Comparison of ENCODE assay signal across 8 cellular contexts in the genomic region with DNA sequence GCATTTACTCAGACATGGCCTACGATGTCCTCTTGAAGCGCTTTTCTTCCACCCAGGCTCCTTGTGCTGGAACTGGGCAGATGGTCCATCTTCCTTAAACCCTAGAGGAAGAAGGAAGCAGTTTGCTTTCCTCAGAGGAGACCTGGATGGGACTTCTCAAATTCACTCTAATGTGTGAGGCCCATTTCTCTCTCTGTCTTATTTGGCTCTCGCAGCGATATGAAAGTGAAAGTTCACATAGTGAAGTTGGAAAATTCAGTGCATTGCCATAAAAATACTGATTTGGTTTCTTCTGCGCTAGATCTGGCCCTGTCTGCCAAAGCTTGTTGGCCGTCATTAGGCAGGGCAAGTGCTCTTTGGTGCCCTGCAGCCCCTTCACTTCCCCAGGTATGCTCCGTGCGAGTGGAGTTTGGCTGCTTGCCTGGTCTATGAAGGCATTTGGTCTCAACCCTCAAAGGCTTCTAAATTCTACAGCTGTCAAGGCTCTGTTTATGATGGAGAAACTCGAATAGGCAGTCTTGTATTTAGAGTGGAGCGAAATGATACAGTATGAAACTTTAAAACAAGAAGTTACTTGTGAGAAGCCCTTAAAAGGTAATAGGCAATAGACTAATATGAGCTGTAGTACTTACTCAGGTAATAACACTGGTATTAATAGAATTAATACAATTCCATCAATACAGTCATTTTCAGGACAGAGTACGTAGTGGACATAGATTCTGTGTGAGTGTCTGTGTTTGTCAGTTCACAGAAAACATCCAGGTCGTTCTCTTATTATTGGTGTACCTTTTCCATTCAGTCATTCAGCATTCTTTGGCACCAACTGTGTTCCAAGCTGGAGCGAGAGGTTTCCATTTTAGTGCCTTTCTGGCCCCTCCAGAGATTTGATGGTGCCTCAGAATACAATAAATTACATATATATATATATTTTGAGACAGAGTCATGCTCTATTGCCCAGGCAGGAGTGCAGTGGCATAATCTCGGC. TPM values are rescaled to one million over a fixed set of nuclear protein-coding genes. Genes with fewer than 3 reads are reported as not detected.
A peak's percentile ranks its signal among the peaks of the same experiment; 100 is the strongest.
DNase-seq lines count a peak whose midpoint lies in the region; ATAC-seq and TF ChIP-seq lines count a peak whose summit lies in the region.

No MANE protein-coding gene starts in this region.

- no peaks in the 10 kb centered on the region for H3K27me3 Mint-ChIP-seq in activated CD4-positive, alpha-beta T cell treated with anti-CD3 and anti-CD28 coated beads, Interleukin-2, amount 10 ng/mL, durations not matched to agents 7 days and 5 days
- H3K27me3 Mint-ChIP-seq in activated T-helper 2 cell treated with anti-CD3 and anti-CD28 coated beads, Interferon-gamma antibody, Interleukin-2, Interleukin-4, amounts not matched to agents 10 μg/mL and 5 μg/mL and 100 μg/mL, durations not matched to agents 14 hours and 24 hours and 36 hours (ENCODE audit: low read depth) = no peaks in the 10 kb centered on the region

- H3K36me3 ChIP-seq in left lung = no peaks in the 10 kb centered on the region
- no peaks in the 10 kb centered on the region for H3K36me3 ChIP-seq in tibial artery

- H3K4me1 ChIP-seq in left lung = peaks cover 23 to 65% of the 10 kb centered on the region in 2 donors
- peaks cover 8 to 88% (median 58%) of the 10 kb centered on the region in 4 donors for H3K4me1 ChIP-seq in tibial artery

- no peaks in the 10 kb centered on the region for H3K9me3 Mint-ChIP-seq in activated CD4-positive, alpha-beta T cell treated with anti-CD3 and anti-CD28 coated beads, Interleukin-2, amount 10 ng/mL, durations not matched to agents 7 days and 5 days
- H3K9me3 Mint-ChIP-seq in activated T-helper 2 cell treated with anti-CD3 and anti-CD28 coated beads, Interferon-gamma antibody, Interleukin-2, Interleukin-4, amounts not matched to agents 10 μg/mL and 5 μg/mL and 100 μg/mL, durations not matched to agents 14 hours and 24 hours and 36 hours = no peaks in the 10 kb centered on the region

- CTCF ChIA-PET in activated CD4-positive, alpha-beta T cell treated with anti-CD3 and anti-CD28 coated beads, Interleukin-2, amount 10 ng/mL, durations not matched to agents 7 days and 5 days (lab: Charles Lee) = interaction anchor here (1.2 to 1.8 kb wide), 5 partner anchors 9 to 53 kb away, joined by 3 to 4 read pairs (median 4); a partner anchor contains a TSS

- H3K27ac Mint-ChIP-seq in activated CD4-positive, alpha-beta T cell treated with anti-CD3 and anti-CD28 coated beads, Interleukin-2, amount 10 ng/mL, durations not matched to agents 7 days and 5 days = peak overlapping the region; percentile 91
- H3K27ac Mint-ChIP-seq in activated T-helper 2 cell treated with anti-CD3 and anti-CD28 coated beads, Interferon-gamma antibody, Interleukin-2, Interleukin-4, amounts not matched to agents 10 μg/mL and 5 μg/mL and 100 μg/mL, durations not matched to agents 14 hours and 24 hours and 36 hours = peak overlapping the region; percentile 51

- POLR2A ChIA-PET in activated CD4-positive, alpha-beta T cell treated with anti-CD3 and anti-CD28 coated beads, Interleukin-2, amount 10 ng/mL, durations not matched to agents 7 days and 5 days (lab: Charles Lee) = interaction anchor here (0.7 kb wide), 1 partner anchor 27 kb away, joined by 3 read pairs; no protein-coding TSS in a partner anchor

- peaks cover 73% of the 10 kb centered on the region for H3K4me1 Mint-ChIP-seq in activated CD4-positive, alpha-beta T cell treated with anti-CD3 and anti-CD28 coated beads, Interleukin-2, amount 10 ng/mL, durations not matched to agents 7 days and 5 days
- peaks cover 63% of the 10 kb centered on the region for H3K4me1 Mint-ChIP-seq in activated T-helper 2 cell treated with anti-CD3 and anti-CD28 coated beads, Interferon-gamma antibody, Interleukin-2, Interleukin-4, amounts not matched to agents 10 μg/mL and 5 μg/mL and 100 μg/mL, durations not matched to agents 14 hours and 24 hours and 36 hours (ENCODE audit: low read depth)

- DNase-seq in activated CD4-positive, alpha-beta T cell treated with anti-CD3 and anti-CD28 coated beads, Interleukin-2, amount 10 ng/mL, durations not matched to agents 7 days and 5 days = peak; percentile 32
- DNase-seq in activated CD4-positive, alpha-beta T cell treated with anti-CD3 and anti-CD28 coated beads for 1 hour = no peak
- no peak for DNase-seq in activated T-helper 2 cell treated with anti-CD3 and anti-CD28 coated beads, Interferon-gamma antibody, Interleukin-2, Interleukin-4, amounts not matched to agents 10 μg/mL and 5 μg/mL and 100 μg/mL, durations not matched to agents 14 hours and 24 hours and 36 hours (ENCODE audit: low spot score)
- DNase-seq in left lung (peak in 1 of 2 donors; percentile 64), tibial artery (no peak), NCI-H524 (lab: John Stamatoyannopoulos, UW) (no peak), COLO668 (lab: John Stamatoyannopoulos, UW; ENCODE audit: unreplicated experiment) (no peak)
- DNase-seq in stimulated activated CD4-positive, alpha-beta T cell treated with anti-CD3 and anti-CD28 coated beads, Interleukin-4, amount 100 ng/mL, for 4 hours = no peak

- H3K4me3 Mint-ChIP-seq in activated CD4-positive, alpha-beta T cell treated with anti-CD3 and anti-CD28 coated beads, Interleukin-2, amount 10 ng/mL, durations not matched to agents 7 days and 5 days = peak overlapping the region; percentile 68
- H3K4me3 Mint-ChIP-seq in activated T-helper 2 cell treated with anti-CD3 and anti-CD28 coated beads, Interferon-gamma antibody, Interleukin-2, Interleukin-4, amounts not matched to agents 10 μg/mL and 5 μg/mL and 100 μg/mL, durations not matched to agents 14 hours and 24 hours and 36 hours (ENCODE audit: low read depth) = peak overlapping the region; percentile 59

- TF ChIP-seq CTCF in left lung (IDR thresholded peaks at IDR 0.05) (no peak), tibial artery (IDR thresholded peaks at IDR 0.05) (no peak)

- peaks cover 15% of the 10 kb centered on the region for H3K36me3 Mint-ChIP-seq in activated CD4-positive, alpha-beta T cell treated with anti-CD3 and anti-CD28 coated beads, Interleukin-2, amount 10 ng/mL, durations not matched to agents 7 days and 5 days (ENCODE audit: low read depth)
- H3K36me3 Mint-ChIP-seq in activated T-helper 2 cell treated with anti-CD3 and anti-CD28 coated beads, Interferon-gamma antibody, Interleukin-2, Interleukin-4, amounts not matched to agents 10 μg/mL and 5 μg/mL and 100 μg/mL, durations not matched to agents 14 hours and 24 hours and 36 hours (ENCODE audit: low read depth) = peaks cover 33% of the 10 kb centered on the region

- ATAC-seq in left lung = peak; percentile 83

- H3K9me3 ChIP-seq in left lung = no peaks in the 10 kb centered on the region
- no peaks in the 10 kb centered on the region for H3K9me3 ChIP-seq in tibial artery

- intact Hi-C loops in activated T-helper 2 cell treated with anti-CD3 and anti-CD28 coated beads, Interferon-gamma antibody, Interleukin-2, Interleukin-4, amounts not matched to agents 10 μg/mL and 5 μg/mL and 100 μg/mL, durations not matched to agents 14 hours and 24 hours and 36 hours (cut with micrococcal nuclease) = loop anchor here (2.0 kb wide), 1 partner anchor 19 kb away; no protein-coding TSS in a partner anchor
- intact Hi-C loops in left lung (cut with DNase I) = no loop called here
- intact Hi-C loops in tibial artery (cut with DNase I; ENCODE audit: low total_unique reads) = no loop called here

- H3K27ac ChIP-seq in left lung (peak overlapping the region; percentile 51 to 71), tibial artery (peak overlapping the region; percentile 69 to 75)

- H3K4me3 ChIP-seq in left lung (peak overlapping the region in 1 of 2 donors; percentile 13), tibial artery (peak overlapping the region; percentile 35 to 50)

- H3K27me3 ChIP-seq in left lung = no peaks in the 10 kb centered on the region
- no peaks in the 10 kb centered on the region for H3K27me3 ChIP-seq in tibial artery

RNA-seq across cellular contexts. Expression of a gene that starts 20.5 kb away (rescaled TPM):
- total RNA-seq in activated CD4-positive, alpha-beta T cell treated with anti-CD3 and anti-CD28 coated beads, Interleukin-2, amount 10 ng/mL, durations not matched to agents 7 days and 5 days = 100 to 1,000 TPM; 156 to 177 TPM
- total RNA-seq in activated T-helper 2 cell treated with anti-CD3 and anti-CD28 coated beads, Interferon-gamma antibody, Interleukin-2, Interleukin-4, amounts not matched to agents 10 μg/mL and 5 μg/mL and 100 μg/mL, durations not matched to agents 14 hours and 24 hours and 36 hours = 198 TPM in 2 replicates
- 100 to 1,000 TPM; 114 to 134 TPM for total RNA-seq in left lung

RNA-seq across cellular contexts. Expression of a gene that starts 35.2 kb away (rescaled TPM):
- 10 to 100 TPM; 15.5 to 19.3 TPM for total RNA-seq in activated CD4-positive, alpha-beta T cell treated with anti-CD3 and anti-CD28 coated beads, Interleukin-2, amount 10 ng/mL, durations not matched to agents 7 days and 5 days
- 17.9 and 18.5 TPM in 2 replicates for total RNA-seq in activated T-helper 2 cell treated with anti-CD3 and anti-CD28 coated beads, Interferon-gamma antibody, Interleukin-2, Interleukin-4, amounts not matched to agents 10 μg/mL and 5 μg/mL and 100 μg/mL, durations not matched to agents 14 hours and 24 hours and 36 hours
- total RNA-seq in left lung = 10 to 100 TPM; 18.8 to 19.5 TPM

RNA-seq across cellular contexts. Expression of a gene that starts 49.7 kb away (rescaled TPM):
- total RNA-seq in activated CD4-positive, alpha-beta T cell treated with anti-CD3 and anti-CD28 coated beads, Interleukin-2, amount 10 ng/mL, durations not matched to agents 7 days and 5 days = not detected
- total RNA-seq in activated T-helper 2 cell treated with anti-CD3 and anti-CD28 coated beads, Interferon-gamma antibody, Interleukin-2, Interleukin-4, amounts not matched to agents 10 μg/mL and 5 μg/mL and 100 μg/mL, durations not matched to agents 14 hours and 24 hours and 36 hours = not detected in 2 replicates
- not detected for total RNA-seq in left lung

RNA-seq across cellular contexts. Expression of a gene that starts 53.0 kb away (rescaled TPM):
- total RNA-seq in activated CD4-positive, alpha-beta T cell treated with anti-CD3 and anti-CD28 coated beads, Interleukin-2, amount 10 ng/mL, durations not matched to agents 7 days and 5 days = 100 to 1,000 TPM; 107 to 115 TPM
- total RNA-seq in activated T-helper 2 cell treated with anti-CD3 and anti-CD28 coated beads, Interferon-gamma antibody, Interleukin-2, Interleukin-4, amounts not matched to agents 10 μg/mL and 5 μg/mL and 100 μg/mL, durations not matched to agents 14 hours and 24 hours and 36 hours = 75.2 and 79.4 TPM in 2 replicates
- 10 to 100 TPM; 69.5 to 73.5 TPM for total RNA-seq in left lung
